Comparison of ENCODE assay signal across 13 cellular contexts in genomic region chr6:44052419-44053011, GRCh38.
DNase-seq lines count a peak whose midpoint lies in the region; ATAC-seq, FAIRE-seq and TF ChIP-seq lines count a peak whose summit lies in the region.
"Had no signal": no experiment of that assay in that cellular context is flagged by ENCODE, and none has a peak within 500 bp of the region (broad histone marks: within the 10 kb centered on the region; RNA-seq: fewer than 3 reads in every experiment).

No MANE protein-coding gene starts in this region.

- peak; percentile 7 for DNase-seq in activated naive CD4-positive, alpha-beta T cell treated with anti-CD3 and anti-CD28 coated beads, Interleukin-2, amount 10 ng/mL, durations not matched to agents 7 days and 5 days
- no peak for DNase-seq in activated naive CD4-positive, alpha-beta T cell treated with anti-CD3 and anti-CD28 coated beads, Interleukin-2, amount 50 U/mL, for 16 hours
- DNase-seq in cerebellum (ENCODE audit: low spot score) (peak; percentile 75), HepG2 (ENCODE audit: low spot score) (no peak), uterus (peak in 1 of 2 donors; percentile 65), T-cell (no peak), SIG-M5 (lab: John Stamatoyannopoulos, UW) (no peak)
- DNase-seq: 8988T; activated CD4-positive, alpha-beta T cell treated with anti-CD3 and anti-CD28 coated beads, Interleukin-2, amount 50 U/mL, for 48 hours; NCI-H510A had no signal

- no peaks in the 10 kb centered on the region for H3K36me3 ChIP-seq in HepG2 (replicated peaks in 1 of 2; ENCODE audit: control insufficient read depth in 1 of 2, insufficient read depth in 2 of 2, low read length in 2 of 2)
- no peaks in the 10 kb centered on the region for H3K36me3 ChIP-seq in uterus
- H3K36me3 ChIP-seq: upper lobe of left lung had no signal

- no peak for TF ChIP-seq CTCF in HepG2 (CRISPR knock-in tag; IDR thresholded peaks at IDR 0.05)
- TF ChIP-seq CTCF in uterus (IDR thresholded peaks at IDR 0.05), result peak in 1 of 4 experiments; percentile 8

- H3K27ac Mint-ChIP-seq in activated naive CD4-positive, alpha-beta T cell treated with anti-CD3 and anti-CD28 coated beads, Interleukin-2, amount 10 ng/mL, durations not matched to agents 7 days and 5 days, result no peak overlapping the region
- H3K27ac Mint-ChIP-seq in T-cell, result no peak overlapping the region

- H3K4me3 ChIP-seq in HepG2 (replicated peaks in 1 of 3; ENCODE audit: insufficient read depth in 1 of 3, low read depth in 2 of 3, low read length in 3 of 3) (no peak overlapping the region), uterus (no peak overlapping the region)
- H3K4me3 ChIP-seq: upper lobe of left lung had no signal

- no peak overlapping the region for H2AFZ ChIP-seq in HepG2 (ENCODE audit: low read length)
- H2AFZ ChIP-seq: parathyroid adenoma had no signal

- TF ChIP-seq EP300 in HepG2 (IDR thresholded peaks at IDR 0.05; ENCODE audit: low read depth in 2 of 2, low read length in 2 of 2) (no peak), HepG2 (CRISPR knock-in tag; IDR thresholded peaks at IDR 0.05; ENCODE audit: borderline replicate concordance) (no peak)

- no peak overlapping the region for H3K9ac ChIP-seq in HepG2 (ENCODE audit: insufficient read depth, low read depth, low read length)
- H3K9ac ChIP-seq: parathyroid adenoma had no signal

- peak overlapping the region; percentile 34; the same call in 1 of the 2 replicates for H3K4me2 ChIP-seq in HepG2 (ENCODE audit: low read depth, low read length)

- H3K27me3 ChIP-seq in HepG2 (ENCODE audit: control insufficient read depth in 1 of 2, insufficient read depth in 2 of 2, low read length in 2 of 2) (peaks cover 0 to 34% of the 10 kb centered on the region in 2 experiments; a peak in 3 of 5 replicates), uterus (no peaks in the 10 kb centered on the region)
- H3K27me3 ChIP-seq: upper lobe of left lung had no signal

- TF ChIP-seq RAD21 in HepG2 (CRISPR knock-in tag; IDR thresholded peaks at IDR 0.05), result no peak

- no peak for TF ChIP-seq POLR2A in HepG2 (IDR thresholded peaks at IDR 0.05; ENCODE audit: insufficient read depth in 1 of 2, low read depth in 2 of 2, low read length in 2 of 2)
- TF ChIP-seq POLR2A in uterus (IDR thresholded peaks at IDR 0.05), result no peak

- intact Hi-C loops in HepG2 (cut with micrococcal nuclease; ENCODE audit: unreplicated experiment) (no loop called here), uterus (cut with DNase I; ENCODE audit: low total_unique reads) (no loop called here)

- no peaks in the 10 kb centered on the region for H4K20me1 ChIP-seq in HepG2 (ENCODE audit: insufficient read depth, low read length)

- CTCF ChIA-PET in activated naive CD4-positive, alpha-beta T cell treated with anti-CD3 and anti-CD28 coated beads, Interleukin-2, amount 10 ng/mL, durations not matched to agents 7 days and 5 days (lab: Charles Lee), result interaction anchor here (1.2 to 2.1 kb wide), 3 partner anchors 10 to 26 kb away, joined by 3 to 11 read pairs (median 3); no protein-coding TSS in a partner anchor
- CTCF ChIA-PET in HepG2 (lab: Yijun Ruan, JAX; ENCODE audit: low intra/inter-chr PET ratio, low total read pairs) (no interaction called here), T-cell (lab: Charles Lee) (no interaction called here)

- no peaks in the 10 kb centered on the region for H3K9me3 ChIP-seq in HepG2 (ENCODE audit: low read length)
- no peaks in the 10 kb centered on the region for H3K9me3 ChIP-seq in uterus
- H3K9me3 ChIP-seq: upper lobe of left lung had no signal

- ATAC-seq in HepG2 (peak; percentile 37), T-cell (replicated peaks in 1 of 4) (no peak), GM21576 (IDR thresholded peaks at IDR 0.05; ENCODE audit: unreplicated experiment) (no peak)

- H3K36me3 Mint-ChIP-seq in activated naive CD4-positive, alpha-beta T cell treated with anti-CD3 and anti-CD28 coated beads, Interleukin-2, amount 10 ng/mL, durations not matched to agents 7 days and 5 days, result no peaks in the 10 kb centered on the region
- no peaks in the 10 kb centered on the region for H3K36me3 Mint-ChIP-seq in T-cell

- H3K4me1 ChIP-seq in HepG2 (ENCODE audit: insufficient read depth, low read length) (peaks cover 67% of the 10 kb centered on the region), uterus (peaks cover 0 to 15% of the 10 kb centered on the region in 2 donors)
- H3K4me1 ChIP-seq: parathyroid adenoma had no signal

- in situ Hi-C loops in HepG2 (cut with HindIII; ENCODE audit: extremely low pct_ligation_motif_present, low pct_unique_long_range_greater_than_20kb), result no loop called here

- H3K79me2 ChIP-seq in HepG2 (ENCODE audit: insufficient read depth, low read length), result no peaks in the 10 kb centered on the region
- H3K79me2 ChIP-seq: parathyroid adenoma had no signal

- no peak overlapping the region for H3K27ac ChIP-seq in HepG2 (ENCODE audit: extremely low read length, insufficient read depth, low read length)
- peak overlapping the region; percentile 89 to 91 for H3K27ac ChIP-seq in uterus
- H3K27ac ChIP-seq: parathyroid adenoma, upper lobe of left lung had no signal

- peaks cover 14% of the 10 kb centered on the region for H3K4me1 Mint-ChIP-seq in activated naive CD4-positive, alpha-beta T cell treated with anti-CD3 and anti-CD28 coated beads, Interleukin-2, amount 10 ng/mL, durations not matched to agents 7 days and 5 days
- no peaks in the 10 kb centered on the region for H3K4me1 Mint-ChIP-seq in T-cell

- peaks cover 32% of the 10 kb centered on the region for H3K27me3 Mint-ChIP-seq in activated naive CD4-positive, alpha-beta T cell treated with anti-CD3 and anti-CD28 coated beads, Interleukin-2, amount 10 ng/mL, durations not matched to agents 7 days and 5 days
- peaks cover 1 to 4% of the 10 kb centered on the region in 2 donors for H3K27me3 Mint-ChIP-seq in T-cell

- H3K9me3 Mint-ChIP-seq in activated naive CD4-positive, alpha-beta T cell treated with anti-CD3 and anti-CD28 coated beads, Interleukin-2, amount 10 ng/mL, durations not matched to agents 7 days and 5 days, result no peaks in the 10 kb centered on the region
- no peaks in the 10 kb centered on the region for H3K9me3 Mint-ChIP-seq in T-cell

- WGBS in HepG2 (ENCODE audit: low lambda C conversion rate), result 12% methylated on average over 4 of the region's 4 CpGs

- FAIRE-seq in HepG2 (lab: Jason Lieb, UNC), result no peak

- POLR2A ChIA-PET in HepG2 (lab: Yijun Ruan, JAX), result no interaction called here
- POLR2A ChIA-PET in T-cell (lab: Charles Lee), result no interaction called here

- H3K4me3 Mint-ChIP-seq in activated naive CD4-positive, alpha-beta T cell treated with anti-CD3 and anti-CD28 coated beads, Interleukin-2, amount 10 ng/mL, durations not matched to agents 7 days and 5 days, result no peak overlapping the region
- no peak overlapping the region for H3K4me3 Mint-ChIP-seq in T-cell

- BruUV-seq in HepG2 (replicated peaks; lab: Mats Ljungman, UMichigan), result no TSS peak

TF ChIP-seq in HepG2, 621 proteins besides CTCF, POLR2A, EP300 and RAD21 (continues in another document):
- TF ChIP-seq SP1 (IDR thresholded peaks at IDR 0.05), result no peak
- TF ChIP-seq SP1 (CRISPR knock-in tag; IDR thresholded peaks at IDR 0.05), result 0 out of 2 replicates have a peak, but pooled peaks have one; percentile 8
- TF ChIP-seq NFYC (CRISPR knock-in tag; IDR thresholded peaks at IDR 0.05), result peak; percentile 75
- TF ChIP-seq BCL6 (CRISPR knock-in tag; IDR thresholded peaks at IDR 0.05), result no peak
- TF ChIP-seq ATF1 (CRISPR knock-in tag; IDR thresholded peaks at IDR 0.05), result 0 out of 2 replicates have a peak, but pooled peaks have one; percentile 31
- TF ChIP-seq NCOA2 (CRISPR knock-in tag; IDR thresholded peaks at IDR 0.05), result no peak
- TF ChIP-seq CEBPG (CRISPR knock-in tag; IDR thresholded peaks at IDR 0.05), result peak; percentile 49
- TF ChIP-seq RXRA (CRISPR knock-in tag; IDR thresholded peaks at IDR 0.05), result 0 out of 2 replicates have a peak, but pooled peaks have one; percentile 6
- TF ChIP-seq ELF1 (CRISPR knock-in tag; IDR thresholded peaks at IDR 0.05), result 0 out of 2 replicates have a peak, but pooled peaks have one; percentile 10
- peak; percentile 80 for TF ChIP-seq NFYB (CRISPR knock-in tag; IDR thresholded peaks at IDR 0.05)
- no peak for TF ChIP-seq LCORL (IDR thresholded peaks at IDR 0.05)
- TF ChIP-seq LCORL (CRISPR knock-in tag; IDR thresholded peaks at IDR 0.05), result no peak
- TF ChIP-seq ZNF143 (CRISPR knock-in tag; IDR thresholded peaks at IDR 0.05), result peak; percentile 82
- TF ChIP-seq USF2 (IDR thresholded peaks at IDR 0.05; ENCODE audit: low read depth, low read length), result no peak
- TF ChIP-seq USF2 (CRISPR knock-in tag; IDR thresholded peaks at IDR 0.05; ENCODE audit: borderline replicate concordance), result no peak
- no peak for TF ChIP-seq ZUFSP (CRISPR knock-in tag; IDR thresholded peaks at IDR 0.05; ENCODE audit: borderline replicate concordance)
- no peak for TF ChIP-seq ZNF224 (CRISPR knock-in tag; IDR thresholded peaks at IDR 0.05)
- no peak for TF ChIP-seq TCF12 (IDR thresholded peaks at IDR 0.05)
- no peak for TF ChIP-seq TCF12 (CRISPR knock-in tag; IDR thresholded peaks at IDR 0.05)

Comparison
In these comparisons a context has a peak if more than half of its experiments do, and no peak if none do; other contexts are left out.
1. DNase-seq: peak in activated naive CD4-positive, alpha-beta T cell treated with anti-CD3 and anti-CD28 coated beads, Interleukin-2, amount 10 ng/mL, durations not matched to agents 7 days and 5 days (single experiment) and cerebellum (single experiment); none in activated naive CD4-positive, alpha-beta T cell treated with anti-CD3 and anti-CD28 coated beads, Interleukin-2, amount 50 U/mL, for 16 hours (single experiment), HepG2 (single experiment), T-cell (0 of 34) and SIG-M5 (single experiment).